1 cellular context compared by ENCODE assay signal in the genomic region with DNA sequence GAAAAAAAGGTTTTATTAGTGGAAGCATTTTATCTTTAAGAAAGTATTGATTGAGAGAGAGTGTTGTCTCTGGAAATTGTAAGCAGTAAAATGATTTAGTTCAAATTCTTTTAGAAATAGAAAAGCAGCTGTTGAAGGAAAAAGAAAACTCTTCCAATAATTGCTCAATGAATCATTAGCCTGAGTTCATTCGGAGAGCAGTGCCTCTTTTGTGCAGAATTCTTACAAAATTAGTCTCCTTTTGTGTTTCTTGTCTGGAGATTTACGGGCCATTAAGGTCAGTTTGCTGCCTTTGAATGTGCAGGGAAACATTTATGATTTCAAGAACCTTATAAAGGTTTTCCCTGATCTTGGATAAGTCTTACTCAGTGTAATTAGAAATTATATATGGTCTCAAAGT.
A peak's percentile ranks its signal among the peaks of the same experiment; 100 is the strongest.
TF ChIP-seq lines count a peak whose summit lies in the region.

No MANE protein-coding gene starts in this region.

TF ChIP-seq in SK-N-SH, 30 proteins besides CTCF, POLR2A, EP300 and RAD21 (continued from another document):
- TF ChIP-seq SMC3 (IDR thresholded peaks at IDR 0.05; ENCODE audit: low read depth, low read length), result no peak
- TF ChIP-seq JUND (IDR thresholded peaks at IDR 0.05), result peak; percentile 83
- TF ChIP-seq RXRA (IDR thresholded peaks at IDR 0.05; ENCODE audit: borderline replicate concordance, low read depth), result peak; percentile 78; the same call in 1 of the 2 replicates
- no peak for TF ChIP-seq NRF1 (IDR thresholded peaks at IDR 0.05; ENCODE audit: low read depth, low read length)
- TF ChIP-seq RFX5 (IDR thresholded peaks at IDR 0.05; ENCODE audit: low read length), result no peak
